28 cellular contexts compared by ENCODE assay signal in genomic region chr7:139152149-139152548, GRCh38.
"Had no signal": no experiment of that assay in that cellular context is flagged by ENCODE, and none has a peak within 500 bp of the region (broad histone marks: within the 10 kb centered on the region; RNA-seq: fewer than 3 reads in every experiment).

No MANE protein-coding gene starts in this region.

- H3K27me3 ChIP-seq: stomach, suprapubic skin, testis, thyroid gland, tibial artery, tibial nerve, transverse colon, upper lobe of left lung, upper lobe of right lung, uterus, vagina had no signal

- H3K9me3 Mint-ChIP-seq: stimulated activated effector memory CD8-positive, alpha-beta T cell treated with anti-CD3 and anti-CD28 coated beads, Interleukin-12 subunit alpha, Interleukin-12 subunit beta, amount 100 ng/mL, for 72 hours; stimulated activated memory B cell treated with anti-CD40 and anti-IgM and Interleukin-4, amounts not matched to agents 10 μg/mL and 1 μg/mL and 100 μg/mL, for 72 hours; stimulated activated naive B cell treated with anti-CD40 and anti-IgM and Interleukin-4, amounts not matched to agents 10 μg/mL and 1 μg/mL and 100 μg/mL, for 72 hours; stimulated activated naive CD8-positive, alpha-beta T cell treated with anti-CD3 and anti-CD28 coated beads, Interleukin-15, amount 100 ng/mL, for 72 hours; type B pancreatic cell had no signal

- H3K4me3 ChIP-seq: stomach, suprapubic skin, testis, thoracic aorta, thyroid gland, tibial artery, tibial nerve, transverse colon, upper lobe of left lung, upper lobe of right lung, uterus, vagina had no signal

- ATAC-seq: stimulated activated effector memory CD8-positive, alpha-beta T cell treated with anti-CD3 and anti-CD28 coated beads, Interleukin-12 subunit alpha, Interleukin-12 subunit beta, amount 100 ng/mL, for 72 hours; stimulated activated memory B cell treated with anti-CD40 and anti-IgM and Interleukin-4, amounts not matched to agents 10 μg/mL and 1 μg/mL and 100 μg/mL, for 72 hours; stimulated activated naive B cell treated with anti-CD40 and anti-IgM and Interleukin-4, amounts not matched to agents 10 μg/mL and 1 μg/mL and 100 μg/mL, for 72 hours; stimulated activated naive CD8-positive, alpha-beta T cell treated with anti-CD3 and anti-CD28 coated beads, Interleukin-15, amount 100 ng/mL, for 72 hours; stimulated activated naive CD8-positive, alpha-beta T cell treated with anti-CD3 and anti-CD28 coated beads, Interleukin-15, Interleukin-2, amounts not matched to agents 100 U/mL and 50 U/mL, for 24 hours; upper lobe of right lung had no signal

- H3K27ac Mint-ChIP-seq: stimulated activated effector memory CD8-positive, alpha-beta T cell treated with anti-CD3 and anti-CD28 coated beads, Interleukin-12 subunit alpha, Interleukin-12 subunit beta, amount 100 ng/mL, for 72 hours; stimulated activated memory B cell treated with anti-CD40 and anti-IgM and Interleukin-4, amounts not matched to agents 10 μg/mL and 1 μg/mL and 100 μg/mL, for 72 hours; stimulated activated naive B cell treated with anti-CD40 and anti-IgM and Interleukin-4, amounts not matched to agents 10 μg/mL and 1 μg/mL and 100 μg/mL, for 72 hours; stimulated activated naive CD8-positive, alpha-beta T cell treated with anti-CD3 and anti-CD28 coated beads, Interleukin-15, amount 100 ng/mL, for 72 hours; stimulated activated naive CD8-positive, alpha-beta T cell treated with anti-CD3 and anti-CD28 coated beads, Interleukin-15, Interleukin-2, amounts not matched to agents 100 ng/mL and 50 ng/mL, for 24 hours; type B pancreatic cell had no signal

- H3K9me3 ChIP-seq: stomach, suprapubic skin, testis, thoracic aorta, thyroid gland, tibial artery, tibial nerve, transverse colon, upper lobe of left lung, upper lobe of right lung, uterus, vagina had no signal

- H3K4me3 Mint-ChIP-seq: stimulated activated effector memory CD8-positive, alpha-beta T cell treated with anti-CD3 and anti-CD28 coated beads, Interleukin-12 subunit alpha, Interleukin-12 subunit beta, amount 100 ng/mL, for 72 hours; stimulated activated memory B cell treated with anti-CD40 and anti-IgM and Interleukin-4, amounts not matched to agents 10 μg/mL and 1 μg/mL and 100 μg/mL, for 72 hours; stimulated activated naive B cell treated with anti-CD40 and anti-IgM and Interleukin-4, amounts not matched to agents 10 μg/mL and 1 μg/mL and 100 μg/mL, for 72 hours; stimulated activated naive CD8-positive, alpha-beta T cell treated with anti-CD3 and anti-CD28 coated beads, Interleukin-15, amount 100 ng/mL, for 72 hours; stimulated activated naive CD8-positive, alpha-beta T cell treated with anti-CD3 and anti-CD28 coated beads, Interleukin-15, Interleukin-2, amounts not matched to agents 100 ng/mL and 50 ng/mL, for 24 hours; type B pancreatic cell had no signal

- H3K27ac ChIP-seq: stomach, suprapubic skin, testis, thoracic aorta, thyroid gland, tibial artery, tibial nerve, transverse colon, upper lobe of left lung, upper lobe of right lung, uterus, vagina had no signal

- H3K36me3 Mint-ChIP-seq: stimulated activated effector memory CD8-positive, alpha-beta T cell treated with anti-CD3 and anti-CD28 coated beads, Interleukin-12 subunit alpha, Interleukin-12 subunit beta, amount 100 ng/mL, for 72 hours had no signal

- FAIRE-seq: urothelium cell line had no signal

- H3K36me3 ChIP-seq: suprapubic skin, thoracic aorta, transverse colon, upper lobe of right lung, uterus, vagina had no signal

- DNase-seq: stimulated activated CD4-positive, alpha-beta T cell treated with anti-CD3 and anti-CD28 coated beads, Interleukin-2, amount 100 ng/mL, for 48 hours; stimulated activated CD4-positive, alpha-beta T cell treated with anti-CD3 and anti-CD28 coated beads, Interleukin-4, amount 100 ng/mL, for 1 hour; stimulated activated CD4-positive, alpha-beta T cell treated with anti-CD3 and anti-CD28 coated beads, Interleukin-4, amount 100 ng/mL, for 24 hours; stimulated activated CD4-positive, alpha-beta T cell treated with anti-CD3 and anti-CD28 coated beads, Interleukin-4, amount 100 ng/mL, for 4 hours; stimulated activated CD8-positive, alpha-beta memory T cell treated with anti-CD3 and anti-CD28 coated beads, Interleukin-4, amount 100 ng/mL, for 48 hours; stimulated activated naive B cell treated with anti-CD40 and anti-IgM and Interleukin-4, amounts not matched to agents 10 μg/mL and 1 μg/mL and 100 μg/mL, for 72 hours; stimulated activated naive CD4-positive, alpha-beta T cell; stimulated activated naive CD4-positive, alpha-beta T cell treated with Interleukin-2 at 50 U/mL for 16 hours; stimulated activated naive CD8-positive, alpha-beta T cell treated with anti-CD3 and anti-CD28 coated beads, Interleukin-15, amount 100 ng/mL, for 72 hours; stimulated activated naive CD8-positive, alpha-beta T cell treated with anti-CD3 and anti-CD28 coated beads, Interleukin-15, Interleukin-2, amounts not matched to agents 100 U/mL and 50 U/mL, for 24 hours; stomach; substantia nigra; testis; thyroid gland; tibial artery; transverse colon; upper lobe of left lung; upper lobe of right lung; uterus had no signal

- H3K4me1 ChIP-seq: stomach, suprapubic skin, testis, thyroid gland, tibial artery, tibial nerve, transverse colon, upper lobe of left lung, upper lobe of right lung, uterus, vagina had no signal

- H3K4me1 Mint-ChIP-seq: stimulated activated naive B cell treated with anti-CD40 and anti-IgM and Interleukin-4, amounts not matched to agents 10 μg/mL and 1 μg/mL and 100 μg/mL, for 72 hours had no signal

- H3K27me3 Mint-ChIP-seq: stimulated activated memory B cell treated with anti-CD40 and anti-IgM and Interleukin-4, amounts not matched to agents 10 μg/mL and 1 μg/mL and 100 μg/mL, for 72 hours; stimulated activated naive B cell treated with anti-CD40 and anti-IgM and Interleukin-4, amounts not matched to agents 10 μg/mL and 1 μg/mL and 100 μg/mL, for 72 hours; stimulated activated naive CD8-positive, alpha-beta T cell treated with anti-CD3 and anti-CD28 coated beads, Interleukin-15, amount 100 ng/mL, for 72 hours; stimulated activated naive CD8-positive, alpha-beta T cell treated with anti-CD3 and anti-CD28 coated beads, Interleukin-15, Interleukin-2, amounts not matched to agents 100 ng/mL and 50 ng/mL, for 24 hours; type B pancreatic cell had no signal
